ENCODE assay signal across 30 cellular contexts in genomic region chr1:35753626-35754260, GRCh38.
"Had no signal": no experiment of that assay in that cellular context is flagged by ENCODE, and none has a peak within 500 bp of the region (broad histone marks: within the 10 kb centered on the region; RNA-seq: fewer than 3 reads in every experiment).

No MANE protein-coding gene starts in this region.

- H3K27me3 ChIP-seq: esophagus squamous epithelium, heart right ventricle, left lung, neural progenitor cell, ovary, sigmoid colon, stomach, thyroid gland, vagina had no signal

- H3K27ac ChIP-seq: esophagus squamous epithelium, heart right ventricle, left lung, neural progenitor cell, ovary, psoas muscle, sigmoid colon, stomach, thyroid gland, vagina had no signal

- H3K9ac ChIP-seq: neural progenitor cell had no signal

- H2AFZ ChIP-seq: neural progenitor cell had no signal

- H3K27ac Mint-ChIP-seq: dendritic cell treated with granulocyte-macrophage colony-stimulating factor and Interleukin-4, amounts not matched to agents 40 ng/mL and 50 ng/mL, for 4 days; mesothelial cell of epicardium; natural killer cell treated with Interleukin-12 subunit alpha and Interleukin-12 subunit beta and Interleukin-15 and Interleukin-18, amount 100 ng/mL, for 72 hours; neural progenitor cell; stimulated activated effector memory CD8-positive, alpha-beta T cell treated with anti-CD3 and anti-CD28 coated beads, Interleukin-12 subunit alpha, Interleukin-12 subunit beta, amount 100 ng/mL, for 72 hours had no signal

- H3K4me1 Mint-ChIP-seq: mesothelial cell of epicardium; naive B cell; neural progenitor cell; stimulated activated effector memory CD8-positive, alpha-beta T cell treated with anti-CD3 and anti-CD28 coated beads, Interleukin-12 subunit alpha, Interleukin-12 subunit beta, amount 100 ng/mL, for 72 hours had no signal

- H3K4me3 ChIP-seq: esophagus squamous epithelium, heart right ventricle, left lung, mucosa of descending colon, neural progenitor cell, ovary, psoas muscle, sigmoid colon, stomach, thyroid gland, vagina had no signal

- H3K4me1 ChIP-seq: esophagus squamous epithelium, heart right ventricle, left lung, neural progenitor cell, psoas muscle, sigmoid colon, stomach, thyroid gland, vagina had no signal

- ATAC-seq: heart right ventricle; left cardiac atrium; left lung; mucosa of descending colon; natural killer cell treated with Interleukin-12 subunit alpha and Interleukin-12 subunit beta and Interleukin-15 and Interleukin-18, amount 100 ng/mL, for 72 hours; psoas muscle; right cardiac atrium; stimulated activated effector memory CD8-positive, alpha-beta T cell treated with anti-CD3 and anti-CD28 coated beads, Interleukin-12 subunit alpha, Interleukin-12 subunit beta, amount 100 ng/mL, for 72 hours had no signal

- H3K36me3 ChIP-seq: esophagus squamous epithelium, ovary, sigmoid colon, stomach, thyroid gland, vagina had no signal

- H3K27me3 Mint-ChIP-seq: dendritic cell treated with granulocyte-macrophage colony-stimulating factor and Interleukin-4, amounts not matched to agents 40 ng/mL and 50 ng/mL, for 4 days; naive B cell; natural killer cell treated with Interleukin-12 subunit alpha and Interleukin-12 subunit beta and Interleukin-15 and Interleukin-18, amount 100 ng/mL, for 72 hours had no signal

- DNase-seq: effector CD8-positive, alpha-beta T cell; esophagus squamous epithelium; foreskin melanocyte; glutamatergic neuron; heart right ventricle; hippocampal formation; left cardiac atrium; left lung; mesenchymal stem cell; mucosa of descending colon; naive B cell; ovary; posterior cingulate gyrus; psoas muscle; right cardiac atrium; sigmoid colon; stimulated activated CD4-positive, alpha-beta T cell treated with anti-CD3 and anti-CD28 coated beads, Interleukin-2, amount 100 ng/mL, for 24 hours; stimulated activated CD4-positive, alpha-beta T cell treated with anti-CD3 and anti-CD28 coated beads, Interleukin-4, amount 100 ng/mL, for 24 hours; stimulated activated naive CD4-positive, alpha-beta T cell treated with Interleukin-2 at 50 U/mL for 16 hours; stomach; thyroid gland; trophoblast cell had no signal

- H3K9me3 Mint-ChIP-seq: dendritic cell treated with granulocyte-macrophage colony-stimulating factor and Interleukin-4, amounts not matched to agents 40 ng/mL and 50 ng/mL, for 4 days; mesothelial cell of epicardium; naive B cell; natural killer cell treated with Interleukin-12 subunit alpha and Interleukin-12 subunit beta and Interleukin-15 and Interleukin-18, amount 100 ng/mL, for 72 hours; neural progenitor cell; stimulated activated effector memory CD8-positive, alpha-beta T cell treated with anti-CD3 and anti-CD28 coated beads, Interleukin-12 subunit alpha, Interleukin-12 subunit beta, amount 100 ng/mL, for 72 hours had no signal

- H3K36me3 Mint-ChIP-seq: mesothelial cell of epicardium, naive B cell had no signal

- H3K4me2 ChIP-seq: neural progenitor cell had no signal

- H3K4me3 Mint-ChIP-seq: dendritic cell treated with granulocyte-macrophage colony-stimulating factor and Interleukin-4, amounts not matched to agents 40 ng/mL and 50 ng/mL, for 4 days; mesothelial cell of epicardium; naive B cell; natural killer cell treated with Interleukin-12 subunit alpha and Interleukin-12 subunit beta and Interleukin-15 and Interleukin-18, amount 100 ng/mL, for 72 hours; neural progenitor cell; stimulated activated effector memory CD8-positive, alpha-beta T cell treated with anti-CD3 and anti-CD28 coated beads, Interleukin-12 subunit alpha, Interleukin-12 subunit beta, amount 100 ng/mL, for 72 hours had no signal

- H3K9me3 ChIP-seq: esophagus squamous epithelium, heart right ventricle, left lung, mucosa of descending colon, ovary, psoas muscle, sigmoid colon, stomach, thyroid gland, vagina had no signal

- FAIRE-seq: endothelial cell of umbilical vein, islet of Langerhans had no signal
